Comparison of ENCODE assay signal across 16 cellular contexts in genomic region chr5:79002374-79002773, GRCh38. TPM values are rescaled to one million over a fixed set of nuclear protein-coding genes. Genes with fewer than 3 reads are reported as not detected.
A peak's percentile ranks its signal among the peaks of the same experiment; 100 is the strongest.
DNase-seq lines count a peak whose midpoint lies in the region; ATAC-seq and TF ChIP-seq lines count a peak whose summit lies in the region.
"Had no signal": no experiment of that assay in that cellular context is flagged by ENCODE, and none has a peak within 500 bp of the region (broad histone marks: within the 10 kb centered on the region; RNA-seq: fewer than 3 reads in every experiment).

No MANE protein-coding gene starts in this region.

- H3K4me1 ChIP-seq in GM23248 (ENCODE audit: insufficient read depth) (peaks cover 14% of the 10 kb centered on the region), adipocyte (ENCODE audit: control insufficient read depth, insufficient read depth, low read length) (peaks cover 28% of the 10 kb centered on the region), hepatocyte (ENCODE audit: insufficient read depth) (no peaks in the 10 kb centered on the region), thyroid gland (peaks cover 8 to 18% of the 10 kb centered on the region in 2 donors)

- H3F3A ChIP-seq in GM23248 (ENCODE audit: insufficient read depth), result 0 out of 2 replicates have a peak, but pooled peaks cover 8% of the 10 kb centered on the region

- intact Hi-C loops in thyroid gland (cut with DNase I), result no loop called here

- H3K36me3 ChIP-seq in GM23248 (ENCODE audit: low read depth) (no peaks in the 10 kb centered on the region), adipocyte (ENCODE audit: control insufficient read depth, insufficient read depth, low read length, severe bottlenecking) (no peaks in the 10 kb centered on the region), hepatocyte (replicated peaks; ENCODE audit: insufficient read depth, low read depth) (no peaks in the 10 kb centered on the region), thyroid gland (no peaks in the 10 kb centered on the region)

- ATAC-seq in HG02571 (IDR thresholded peaks at IDR 0.05; ENCODE audit: unreplicated experiment) (no peak), HG03095 (IDR thresholded peaks at IDR 0.05; ENCODE audit: unreplicated experiment) (no peak)
- ATAC-seq: CD8-positive, alpha-beta T cell had no signal

- DNase-seq in GM23248 (no peak), adipocyte (ENCODE audit: low read depth) (peak; percentile 27), hepatocyte (ENCODE audit: low spot score) (no peak), thyroid gland (no peak), AML-193 (lab: John Stamatoyannopoulos, UW) (no peak)
- DNase-seq: Calu3; CD8-positive, alpha-beta T cell; H7; NCI-H1417 treated with DMSO at 0.1 percent for 48 hours; NCI-H2029 treated with DMSO at 0.1 percent for 48 hours; NCI-H748 treated with DMSO at 0.1 percent for 48 hours; OCI-M1; SHP77; SK-N-SH had no signal

- H3K27me3 ChIP-seq in GM23248 (replicated peaks; ENCODE audit: insufficient read depth) (no peaks in the 10 kb centered on the region), adipocyte (replicated peaks; ENCODE audit: control insufficient read depth, insufficient read depth, low read length) (no peaks in the 10 kb centered on the region), hepatocyte (no peaks in the 10 kb centered on the region), thyroid gland (no peaks in the 10 kb centered on the region)

- H4K20me1 ChIP-seq in GM23248 (ENCODE audit: insufficient read depth), result no peaks in the 10 kb centered on the region
- H4K20me1 ChIP-seq in hepatocyte (ENCODE audit: insufficient read depth, poor library complexity, severe bottlenecking), result no peaks in the 10 kb centered on the region

- no peak overlapping the region for H3K9ac ChIP-seq in GM23248
- peak overlapping the region; percentile 54 for H3K9ac ChIP-seq in adipocyte (ENCODE audit: low read length)

- H3K9me2 ChIP-seq in GM23248 (ENCODE audit: insufficient read depth) (no peaks in the 10 kb centered on the region), hepatocyte (replicated peaks; ENCODE audit: insufficient read depth) (no peaks in the 10 kb centered on the region)
- H3K9me2 ChIP-seq: SK-N-SH had no signal

- in situ Hi-C loops in GM23248 (cut with MboI), result no loop called here

- H3K4me2 ChIP-seq in GM23248 (ENCODE audit: unreplicated experiment) (peak overlapping the region; percentile 29), hepatocyte (no peak overlapping the region)

- no peak for TF ChIP-seq CTCF in hepatocyte (IDR thresholded peaks at IDR 0.05; ENCODE audit: poor library complexity)
- TF ChIP-seq CTCF in thyroid gland (IDR thresholded peaks at IDR 0.05), result no peak

- no peak for TF ChIP-seq POLR2A in thyroid gland (IDR thresholded peaks at IDR 0.05)

- H2AFZ ChIP-seq in GM23248 (peak overlapping the region; percentile 52; the same call in 1 of the 2 replicates), hepatocyte (no peak overlapping the region)

- 84 to 100% methylated on average over 1 of the region's 1 CpG for WGBS in GM23248 (ENCODE audit: low coverage in 1 of 2, low lambda C conversion rate in 2 of 2, missing lambda C conversion rate in 2 of 2), 2 experiments
- 60% methylated on average over 1 of the region's 1 CpG for WGBS in hepatocyte (ENCODE audit: low lambda C conversion rate, missing lambda C conversion rate)
- WGBS in thyroid gland, 2 donors, result 88 to 94% methylated on average over 1 of the region's 1 CpG

- no peaks in the 10 kb centered on the region for H3K79me2 ChIP-seq in GM23248 (ENCODE audit: insufficient read depth)
- H3K79me2 ChIP-seq in hepatocyte, result no peaks in the 10 kb centered on the region

- H3K4me3 ChIP-seq in GM23248 (no peak overlapping the region), adipocyte (ENCODE audit: low read length) (no peak overlapping the region), hepatocyte (no peak overlapping the region), thyroid gland (replicated peaks in 1 of 3) (no peak overlapping the region)

- peak overlapping the region; percentile 32; the same call in 1 of the 2 replicates for H3K27ac ChIP-seq in GM23248
- peak overlapping the region; percentile 17 for H3K27ac ChIP-seq in hepatocyte
- H3K27ac ChIP-seq in thyroid gland, result peak overlapping the region in 2 of 3 donors; percentile 53 to 77

- H3K9me3 ChIP-seq in GM23248 (ENCODE audit: low read depth), result no peaks in the 10 kb centered on the region
- no peaks in the 10 kb centered on the region for H3K9me3 ChIP-seq in adipocyte (ENCODE audit: control insufficient read depth, low read length)
- no peaks in the 10 kb centered on the region for H3K9me3 ChIP-seq in hepatocyte (ENCODE audit: low read depth)
- no peaks in the 10 kb centered on the region for H3K9me3 ChIP-seq in thyroid gland
- H3K9me3 ChIP-seq: SK-N-SH had no signal

RNA-seq across cellular contexts. Expression of gene ARSB, which starts 17.3 kb away (rescaled TPM):
- 35.3 and 43.7 TPM in 2 replicates for total RNA-seq in GM23248 (2014; rRNA removed; shearing (Covaris generic))
- polyA plus RNA-seq in GM23248 (2016; fragmentation: Nextera tagmentation; extraction: Ambion mirVana) (30.1 and 30.5 TPM in 2 replicates), hepatocyte (10.2 and 13.5 TPM in 2 replicates)
- total RNA-seq in hepatocyte (19.3 and 19.8 TPM in 2 replicates), thyroid gland (10 to 100 TPM; 10.0 to 17.4 (median 13.9) TPM)
